In the genomic region with DNA sequence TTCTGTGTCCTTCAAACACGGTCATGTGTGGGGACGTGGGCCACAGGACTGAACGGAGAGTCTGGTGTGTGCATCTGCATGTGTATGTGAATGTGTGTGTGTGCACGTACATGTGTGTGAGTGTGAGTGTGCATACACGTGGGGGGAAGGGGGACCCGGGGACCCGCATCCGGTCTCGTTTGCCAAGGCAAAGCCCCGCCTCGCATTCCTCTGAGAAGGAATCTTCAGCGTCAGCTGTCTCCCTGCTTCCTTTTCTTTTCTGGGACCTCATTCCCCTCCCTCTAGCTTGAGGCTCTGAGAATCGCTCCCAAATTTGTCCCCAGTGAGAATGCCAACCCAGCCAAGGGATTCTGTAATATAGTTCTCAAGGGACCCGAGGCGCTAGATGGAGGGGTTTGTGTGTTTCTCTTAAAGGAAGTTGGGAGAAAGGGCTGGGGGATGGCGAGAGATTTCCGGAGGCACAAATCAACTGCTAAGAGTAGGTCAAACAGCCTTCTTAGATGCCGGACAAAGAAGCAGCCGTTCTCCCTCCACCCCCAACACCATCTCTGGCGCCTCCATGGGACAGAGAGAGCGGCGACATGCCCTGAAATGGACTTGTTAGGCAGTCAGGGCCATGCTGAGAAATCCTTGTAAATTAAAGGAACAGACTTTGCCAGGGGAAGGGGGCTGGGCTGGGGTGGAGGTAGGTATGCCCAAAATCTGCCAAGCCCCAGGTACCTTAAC, we compare ENCODE assay signal across 9 cellular contexts. TPM values are rescaled to one million over a fixed set of nuclear protein-coding genes. Genes with fewer than 3 reads are reported as not detected.
A peak's percentile ranks its signal among the peaks of the same experiment; 100 is the strongest.
DNase-seq lines count a peak whose midpoint lies in the region; ATAC-seq and TF ChIP-seq lines count a peak whose summit lies in the region.
"Had no signal": no experiment of that assay in that cellular context is flagged by ENCODE, and none has a peak within 500 bp of the region (broad histone marks: within the 10 kb centered on the region; RNA-seq: fewer than 3 reads in every experiment).

No MANE protein-coding gene starts in this region.

- H3K27ac Mint-ChIP-seq in GM23338: peak overlapping the region; percentile 94

- H3K79me2 ChIP-seq in GM23338 (replicated peaks; ENCODE audit: insufficient read depth): peaks cover 4% of the 10 kb centered on the region; the same call in 1 of the 2 replicates
- H3K79me2 ChIP-seq in OCI-LY7 (ENCODE audit: insufficient read depth, low read depth, low read length): no peaks in the 10 kb centered on the region

- POLR2A ChIA-PET in AG04449 (lab: Yijun Ruan, JAX): interaction anchor here (0.8 to 2.6 kb wide), 4 partner anchors 12 to 61 kb away, joined by 3 to 11 read pairs (median 6); no protein-coding TSS in a partner anchor
- POLR2A ChIA-PET in OCI-LY7 (lab: Charles Lee): no interaction called here

- H4K20me1 ChIP-seq in GM23338 (replicated peaks; ENCODE audit: insufficient read depth) (peaks cover 9% of the 10 kb centered on the region), OCI-LY7 (ENCODE audit: insufficient read depth, low read length) (no peaks in the 10 kb centered on the region)

- H3K9me3 Mint-ChIP-seq in GM23338: no peaks in the 10 kb centered on the region; the same call in 2 of the 3 replicates

- H3K4me1 ChIP-seq in GM23338 (ENCODE audit: insufficient read depth) (peaks cover 37% of the 10 kb centered on the region), adrenal gland (replicated peaks in 1 of 2) (peaks cover 67 to 95% of the 10 kb centered on the region in 2 donors), right atrium auricular region (peaks cover 0 to 81% of the 10 kb centered on the region in 2 donors), rectal smooth muscle tissue (ENCODE audit: control insufficient read depth, insufficient read depth, low read length) (peaks cover 62% of the 10 kb centered on the region), OCI-LY7 (ENCODE audit: insufficient read depth, low read length, poor library complexity, severe bottlenecking) (peaks cover 8% of the 10 kb centered on the region)

- peak overlapping the region; percentile 59 for H3K4me3 Mint-ChIP-seq in GM23338

- H2AFZ ChIP-seq in GM23338 (no peak overlapping the region), OCI-LY7 (ENCODE audit: low read length) (no peak overlapping the region)

- H3K9ac ChIP-seq in rectal smooth muscle tissue (ENCODE audit: low read length): peak overlapping the region; percentile 70

- peaks cover 37% of the 10 kb centered on the region for H3K4me1 Mint-ChIP-seq in GM23338

- TF ChIP-seq CTCF in AG04449 (IDR thresholded peaks at IDR 0.05; ENCODE audit: insufficient read depth, low read length, missing control alignments) (peak; percentile 29), GM23338 (conservative IDR thresholded peaks at IDR 0.05; ENCODE audit: low read depth in 2 of 2) (peak; percentile 18 to 32; a peak in 2 of 4 replicates), adrenal gland (IDR thresholded peaks at IDR 0.05) (peak in 4 of 6 experiments; percentile 5 to 39 (median 22)), right atrium auricular region (IDR thresholded peaks at IDR 0.05) (peak in 1 of 2 donors; percentile 23), OCI-LY7 (conservative IDR thresholded peaks at IDR 0.05; ENCODE audit: low read length) (no peak)

- CTCF ChIA-PET in AG04449 (lab: Yijun Ruan, JAX): interaction anchor here (1.0 to 12.4 kb wide), 2 partner anchors 38 to 60 kb away, joined by 4 to 179 read pairs; no protein-coding TSS in a partner anchor
- CTCF ChIA-PET in OCI-LY7 (lab: Charles Lee; ENCODE audit: unreplicated experiment): no interaction called here

- DNase-seq in AG04449 (ENCODE audit: low read depth, low spot score): no peak
- DNase-seq in GM23338 (ENCODE audit: low spot score): peak; percentile 72
- peak in 6 of 7 donors; percentile 54 to 85 (median 66) for DNase-seq in adrenal gland
- DNase-seq in right atrium auricular region (ENCODE audit: low spot score): no peak
- DNase-seq in OCI-LY7 (ENCODE audit: low spot score): no peak

- peak in 1 of 2 donors; percentile 59 for TF ChIP-seq POLR2A in adrenal gland (IDR thresholded peaks at IDR 0.05)

- no TSS peak for BruUV-seq in OCI-LY7 (replicated peaks; lab: Mats Ljungman, UMichigan)

- no peaks in the 10 kb centered on the region for H3K36me3 ChIP-seq in GM23338 (ENCODE audit: insufficient read depth)
- H3K36me3 ChIP-seq in adrenal gland (replicated peaks in 1 of 2): no peaks in the 10 kb centered on the region
- no peaks in the 10 kb centered on the region for H3K36me3 ChIP-seq in right atrium auricular region
- no peaks in the 10 kb centered on the region for H3K36me3 ChIP-seq in rectal smooth muscle tissue (ENCODE audit: control insufficient read depth, insufficient read depth, low read length)
- H3K36me3 ChIP-seq in OCI-LY7 (ENCODE audit: insufficient read depth, low read length): no peaks in the 10 kb centered on the region
- H3K36me3 ChIP-seq: HAP-1 had no signal

- H3K9me3 ChIP-seq in adrenal gland (replicated peaks in 1 of 3) (no peaks in the 10 kb centered on the region), right atrium auricular region (no peaks in the 10 kb centered on the region), OCI-LY7 (ENCODE audit: low read length) (no peaks in the 10 kb centered on the region)
- H3K9me3 ChIP-seq: HAP-1 had no signal

- peak overlapping the region; percentile 81 for H3K27ac ChIP-seq in GM23338 (ENCODE audit: low read depth)
- H3K27ac ChIP-seq in adrenal gland: peak overlapping the region; percentile 70 to 96 (median 91)
- peak overlapping the region; percentile 87 to 88 for H3K27ac ChIP-seq in right atrium auricular region
- peak overlapping the region; percentile 98 for H3K27ac ChIP-seq in rectal smooth muscle tissue (ENCODE audit: low read depth, low read length)
- H3K27ac ChIP-seq in OCI-LY7 (ENCODE audit: low read depth, low read length, poor library complexity, severe bottlenecking): no peak overlapping the region

- 2 to 12% (median 7%) methylated on average over 22 of the region's 22 CpGs for WGBS in adrenal gland, 4 donors

- H3K4me2 ChIP-seq in GM23338 (peak overlapping the region; percentile 65; the same call in 1 of the 2 replicates), OCI-LY7 (ENCODE audit: low read length) (no peak overlapping the region)

- H3K27me3 Mint-ChIP-seq in GM23338 (ENCODE audit: insufficient read depth, low read depth, poor library complexity): peaks cover 34% of the 10 kb centered on the region

- H3K4me3 ChIP-seq in AG04449 (ENCODE audit: low read depth, low read length) (peak overlapping the region; percentile 49), GM23338 (peak overlapping the region; percentile 27; the same call in 1 of the 2 replicates), adrenal gland (peak overlapping the region in 1 of 4 donors; percentile 48), right atrium auricular region (peak overlapping the region; percentile 20 to 42), rectal smooth muscle tissue (ENCODE audit: low read length) (peak overlapping the region; percentile 52), OCI-LY7 (ENCODE audit: low read depth, low read length, poor library complexity, severe bottlenecking) (no peak overlapping the region)
- H3K4me3 ChIP-seq: HAP-1 had no signal

- 0 out of 2 replicates have a peak, but pooled peaks cover 2% of the 10 kb centered on the region for H3F3A ChIP-seq in GM23338 (replicated peaks; ENCODE audit: low read depth)

- no peaks in the 10 kb centered on the region for H3K9me2 ChIP-seq in GM23338 (ENCODE audit: insufficient read depth)
- no peaks in the 10 kb centered on the region for H3K9me2 ChIP-seq in OCI-LY7 (ENCODE audit: insufficient read depth, low read length)

- peak; percentile 69 for ATAC-seq in GM23338
- no peak for ATAC-seq in HG03095 (IDR thresholded peaks at IDR 0.05; ENCODE audit: unreplicated experiment)
- no peak for ATAC-seq in GM19035 (IDR thresholded peaks at IDR 0.05; ENCODE audit: unreplicated experiment)

- intact Hi-C loops in adrenal gland (cut with DNase I): no loop called here
- intact Hi-C loops in OCI-LY7 (cut with micrococcal nuclease; ENCODE audit: unreplicated experiment): no loop called here

- H3K36me3 Mint-ChIP-seq in GM23338 (ENCODE audit: low read depth): no peaks in the 10 kb centered on the region

- H3K27me3 ChIP-seq in GM23338 (ENCODE audit: insufficient read depth): peaks cover 8% of the 10 kb centered on the region
- H3K27me3 ChIP-seq in adrenal gland: no peaks in the 10 kb centered on the region
- no peaks in the 10 kb centered on the region for H3K27me3 ChIP-seq in right atrium auricular region
- H3K27me3 ChIP-seq in rectal smooth muscle tissue (ENCODE audit: control insufficient read depth, insufficient read depth, low read length): no peaks in the 10 kb centered on the region

TF ChIP-seq in GM23338, 12 proteins besides CTCF, POLR2A, EP300 and RAD21 (continues in another document):
- no peak for TF ChIP-seq ZNF114 (CRISPR knock-in tag; IDR thresholded peaks at IDR 0.05)
- TF ChIP-seq STAT1 (IDR thresholded peaks at IDR 0.05; ENCODE audit: unreplicated experiment): no peak
- no peak for TF ChIP-seq JUNB (IDR thresholded peaks at IDR 0.05; ENCODE audit: unreplicated experiment)
- TF ChIP-seq, protein P1, sequence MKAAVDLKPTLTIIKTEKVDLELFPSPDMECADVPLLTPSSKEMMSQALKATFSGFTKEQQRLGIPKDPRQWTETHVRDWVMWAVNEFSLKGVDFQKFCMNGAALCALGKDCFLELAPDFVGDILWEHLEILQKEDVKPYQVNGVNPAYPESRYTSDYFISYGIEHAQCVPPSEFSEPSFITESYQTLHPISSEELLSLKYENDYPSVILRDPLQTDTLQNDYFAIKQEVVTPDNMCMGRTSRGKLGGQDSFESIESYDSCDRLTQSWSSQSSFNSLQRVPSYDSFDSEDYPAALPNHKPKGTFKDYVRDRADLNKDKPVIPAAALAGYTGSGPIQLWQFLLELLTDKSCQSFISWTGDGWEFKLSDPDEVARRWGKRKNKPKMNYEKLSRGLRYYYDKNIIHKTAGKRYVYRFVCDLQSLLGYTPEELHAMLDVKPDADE (IDR thresholded peaks at IDR 0.05): no peak

RNA-seq across cellular contexts. Expression of a gene that starts 6.6 kb away (rescaled TPM):
- 7.5 and 13.2 TPM in 2 replicates for total RNA-seq in GM23338 (2014; rRNA removed; shearing (Covaris generic))
- polyA plus RNA-seq in GM23338 (2016; fragmentation: Nextera tagmentation; extraction: Ambion mirVana) (0.71 and 1.5 TPM in 2 replicates), adrenal gland (10 to 100 TPM in 1 of 3 donors, 1 to 10 TPM in 2; 5.9 to 10.8 (median 9.7) TPM)
- total RNA-seq in adrenal gland (10 to 100 TPM; 13.5 to 23.4 (median 17.9) TPM), right atrium auricular region (10 to 100 TPM in 1 of 2 donors, 1 to 10 TPM in 1; 2.3 to 14.0 TPM), OCI-LY7 (2022) (0.20 and 0.44 TPM in 2 replicates)
- 0.06 and 0.08 TPM in 2 replicates for total RNA-seq in OCI-LY7 (2014; rRNA removed; shearing (Covaris generic))

RNA-seq across cellular contexts. Expression of a gene that starts 47.5 kb away (rescaled TPM):
- 33.8 and 36.9 TPM in 2 replicates for total RNA-seq in GM23338 (2014; rRNA removed; shearing (Covaris generic))
- 11.3 and 13.5 TPM in 2 replicates for polyA plus RNA-seq in GM23338 (2016; fragmentation: Nextera tagmentation; extraction: Ambion mirVana)
- total RNA-seq in adrenal gland: 10 to 100 TPM; 18.1 to 46.9 (median 26.5) TPM
- polyA plus RNA-seq in adrenal gland: 10 to 100 TPM; 11.3 to 15.1 (median 12.5) TPM
- 10 to 100 TPM; 22.6 to 27.3 TPM for total RNA-seq in right atrium auricular region
- total RNA-seq in OCI-LY7 (2014; rRNA removed; shearing (Covaris generic)): 3.8 and 6.1 TPM in 2 replicates
- 6.2 and 7.6 TPM in 2 replicates for total RNA-seq in OCI-LY7 (2022)

Comparison
In these comparisons a context has a peak if more than half of its experiments do, and no peak if none do; other contexts are left out.
1. DNase-seq: peak in GM23338 (single experiment) and adrenal gland (6 of 7); none in AG04449 (single experiment), right atrium auricular region (single experiment) and OCI-LY7 (single experiment).